ENCODE assay signal across 8 cellular contexts in genomic region chr1:13828454-13829151, GRCh38.
DNase-seq lines count a peak whose midpoint lies in the region; ATAC-seq and TF ChIP-seq lines count a peak whose summit lies in the region.

No MANE protein-coding gene starts in this region.

- H2BK15ac ChIP-seq in mesenchymal stem cell (ENCODE audit: low read depth, poor library complexity, severe bottlenecking): no peak overlapping the region

- no peak overlapping the region for H3K9ac ChIP-seq in mesenchymal stem cell (ENCODE audit: low read length)

- H2AFZ ChIP-seq in mesenchymal stem cell (ENCODE audit: low read depth, low read length): no peak overlapping the region

- no peak overlapping the region for H2BK120ac ChIP-seq in mesenchymal stem cell (ENCODE audit: low read depth, low read length)

- no peaks in the 10 kb centered on the region for H3K27me3 ChIP-seq in MG63
- H3K27me3 ChIP-seq in right lobe of liver: no peaks in the 10 kb centered on the region
- H3K27me3 ChIP-seq in upper lobe of left lung: no peaks in the 10 kb centered on the region
- peaks cover 0 to 30% of the 10 kb centered on the region in 2 experiments for H3K27me3 ChIP-seq in mesenchymal stem cell (ENCODE audit: control insufficient read depth in 1 of 2, insufficient read depth in 1 of 2, low read length in 2 of 2)

- in situ Hi-C loops in astrocyte of the spinal cord (cut with HindIII; ENCODE audit: low sequenced_read_pairs): no loop called here

- H2BK5ac ChIP-seq in mesenchymal stem cell (ENCODE audit: low read depth, low read length, poor library complexity, severe bottlenecking): no peak overlapping the region

- TF ChIP-seq CTCF in astrocyte of the spinal cord (IDR thresholded peaks at IDR 0.05; ENCODE audit: low read depth, low read length) (peak; percentile 41), right lobe of liver (IDR thresholded peaks at IDR 0.05) (peak; percentile 46 to 57 (median 49)), upper lobe of left lung (IDR thresholded peaks at IDR 0.05) (peak; percentile 43 to 82 (median 74))

- H3K4me2 ChIP-seq in mesenchymal stem cell (ENCODE audit: low read length, poor library complexity, severe bottlenecking): no peak overlapping the region

- no peak overlapping the region for H3K23ac ChIP-seq in mesenchymal stem cell (ENCODE audit: low read length in 2 of 2)

- no peak overlapping the region for H4K91ac ChIP-seq in mesenchymal stem cell (ENCODE audit: low read length)

- H2AK5ac ChIP-seq in mesenchymal stem cell (ENCODE audit: low read length, severe bottlenecking): no peak overlapping the region

- no peak for TF ChIP-seq EP300 in upper lobe of left lung (IDR thresholded peaks at IDR 0.05)

- H3K9me3 ChIP-seq in MG63: no peaks in the 10 kb centered on the region
- H3K9me3 ChIP-seq in right lobe of liver: no peaks in the 10 kb centered on the region
- no peaks in the 10 kb centered on the region for H3K9me3 ChIP-seq in upper lobe of left lung
- no peaks in the 10 kb centered on the region for H3K9me3 ChIP-seq in mesenchymal stem cell (ENCODE audit: control insufficient read depth, low read length)

- no peak overlapping the region for H3K14ac ChIP-seq in mesenchymal stem cell (ENCODE audit: low read length in 2 of 2)

- no peak overlapping the region for H3K18ac ChIP-seq in mesenchymal stem cell (ENCODE audit: low read depth in 1 of 2, low read length in 2 of 2)

- peaks cover 0 to 7% (median 0%) of the 10 kb centered on the region in 4 donors for H3K4me1 ChIP-seq in right lobe of liver
- peaks cover 9 to 28% (median 21%) of the 10 kb centered on the region in 4 donors for H3K4me1 ChIP-seq in upper lobe of left lung
- H3K4me1 ChIP-seq in mesenchymal stem cell (ENCODE audit: control insufficient read depth, insufficient read depth, low read depth, low read length): no peaks in the 10 kb centered on the region

- no peaks in the 10 kb centered on the region for H3K36me3 ChIP-seq in MG63
- H3K36me3 ChIP-seq in right lobe of liver: no peaks in the 10 kb centered on the region
- peaks cover 0 to 1% (median 0%) of the 10 kb centered on the region in 4 donors for H3K36me3 ChIP-seq in upper lobe of left lung
- H3K36me3 ChIP-seq in mesenchymal stem cell (ENCODE audit: control insufficient read depth in 1 of 2, insufficient read depth in 2 of 2, low read depth in 1 of 2, low read length in 2 of 2): no peaks in the 10 kb centered on the region

- no peak overlapping the region for H3K4ac ChIP-seq in mesenchymal stem cell (ENCODE audit: low read depth in 1 of 2, low read length in 2 of 2)

- H4K8ac ChIP-seq in mesenchymal stem cell (ENCODE audit: low read length): no peak overlapping the region

- no peak overlapping the region for H3K27ac ChIP-seq in right lobe of liver
- H3K27ac ChIP-seq in upper lobe of left lung: no peak overlapping the region
- H3K27ac ChIP-seq in mesenchymal stem cell (ENCODE audit: low read length, poor library complexity, severe bottlenecking): no peak overlapping the region

- DNase-seq in NCI-H2196 (lab: John Stamatoyannopoulos, UW; ENCODE audit: unreplicated experiment) (peak; percentile 47), NCI-H2196 treated with DMSO at 0.1 percent for 48 hours (lab: John Stamatoyannopoulos, UW; ENCODE audit: unreplicated experiment) (no peak), MG63 (peak; percentile 36), astrocyte of the spinal cord (ENCODE audit: low read depth, low spot score) (no peak), right lobe of liver (no peak), upper lobe of left lung (peak in 1 of 2 donors; percentile 87), mesenchymal stem cell (no peak)

- TF ChIP-seq POLR2A in right lobe of liver (IDR thresholded peaks at IDR 0.05) (no peak), upper lobe of left lung (IDR thresholded peaks at IDR 0.05) (no peak)

- no peaks in the 10 kb centered on the region for H3K79me1 ChIP-seq in mesenchymal stem cell (replicated peaks; ENCODE audit: low read length, poor library complexity, severe bottlenecking)

- H3K4me3 ChIP-seq in MG63: no peak overlapping the region
- H3K4me3 ChIP-seq in astrocyte of the spinal cord (ENCODE audit: low read depth, low read length): no peak overlapping the region
- no peak overlapping the region for H3K4me3 ChIP-seq in right lobe of liver
- no peak overlapping the region for H3K4me3 ChIP-seq in upper lobe of left lung
- H3K4me3 ChIP-seq in mesenchymal stem cell (ENCODE audit: insufficient read depth in 1 of 2, low read depth in 1 of 2, low read length in 2 of 2): no peak overlapping the region

- 47% methylated on average over 12 of the region's 18 CpGs for WGBS in right lobe of liver (ENCODE audit: insufficient coverage, low coverage, low lambda C conversion rate, missing lambda C conversion rate)
- 47 to 52% methylated on average over 10 to 18 of the region's 18 CpGs for WGBS in upper lobe of left lung, 2 donors
- 80% methylated on average over 18 of the region's 18 CpGs for WGBS in mesenchymal stem cell

- no peak overlapping the region for H2BK12ac ChIP-seq in mesenchymal stem cell (ENCODE audit: low read length in 2 of 2)

- ATAC-seq in right lobe of liver: peak; percentile 68 to 74 (median 70)
- ATAC-seq in upper lobe of left lung (ENCODE audit: low FRiP score in 2 of 2): peak; percentile 60 to 83
- no peak for ATAC-seq in HG03354 (IDR thresholded peaks at IDR 0.05; ENCODE audit: poor library complexity, severe bottlenecking, unreplicated experiment)

- intact Hi-C loops in right lobe of liver (cut with DNase I): loop anchor here in 1 of 2 donors (10.0 kb wide), 1 partner anchor 164 kb away; no protein-coding TSS in a partner anchor

Comparison
In these comparisons a context has a peak if more than half of its experiments do, and no peak if none do; other contexts are left out.
1. DNase-seq: peak in NCI-H2196 (single experiment) and MG63 (single experiment); none in NCI-H2196 treated with DMSO at 0.1 percent for 48 hours (single experiment), astrocyte of the spinal cord (single experiment), right lobe of liver (0 of 3) and mesenchymal stem cell (single experiment).
2. Peak in every context shown above with its lines, with median percentiles within 50 percentile points of each other: CTCF ChIP-seq.